2 cellular contexts compared by ENCODE assay signal in the genomic region with DNA sequence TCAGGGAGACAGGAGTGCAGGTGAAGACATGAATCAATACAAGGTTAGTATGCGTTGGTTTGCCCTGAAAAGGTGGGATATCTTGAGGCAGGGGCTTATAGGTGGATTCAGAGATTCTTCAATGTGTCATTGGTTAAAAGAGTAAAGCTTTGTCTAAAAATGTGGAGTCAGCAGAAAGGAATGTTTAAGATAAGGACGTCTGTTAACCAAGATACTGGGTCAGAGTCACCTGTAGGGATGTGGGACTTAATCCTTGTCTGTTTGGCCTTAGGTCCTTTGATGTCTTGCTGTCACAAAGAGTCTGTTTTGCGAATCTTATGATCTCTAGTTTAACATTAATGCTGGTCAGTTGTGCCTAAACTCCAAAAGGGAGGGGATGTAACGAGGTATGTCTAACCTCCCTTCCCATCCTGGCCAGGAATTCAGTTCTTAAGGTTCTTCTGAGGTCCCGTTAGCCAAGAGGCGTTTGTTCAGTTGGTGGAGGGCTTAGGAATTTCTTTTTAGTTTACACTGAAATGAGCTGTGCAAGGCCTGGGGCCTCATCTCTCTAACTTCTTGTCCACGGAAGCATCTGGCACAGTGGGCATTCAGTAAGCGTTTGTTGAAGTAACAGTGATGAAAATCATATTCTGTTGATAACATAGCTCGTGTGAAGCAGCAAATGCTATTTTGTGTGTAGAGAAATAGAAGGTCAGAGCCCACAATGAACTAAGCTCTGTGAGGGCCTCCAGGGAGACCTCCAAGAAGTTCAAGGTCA.
TF ChIP-seq lines count a peak whose summit lies in the region.

No MANE protein-coding gene starts in this region.

TF ChIP-seq in GM23338, 12 proteins besides CTCF, POLR2A, EP300 and RAD21 (continued from another document):
- TF ChIP-seq, protein P1, sequence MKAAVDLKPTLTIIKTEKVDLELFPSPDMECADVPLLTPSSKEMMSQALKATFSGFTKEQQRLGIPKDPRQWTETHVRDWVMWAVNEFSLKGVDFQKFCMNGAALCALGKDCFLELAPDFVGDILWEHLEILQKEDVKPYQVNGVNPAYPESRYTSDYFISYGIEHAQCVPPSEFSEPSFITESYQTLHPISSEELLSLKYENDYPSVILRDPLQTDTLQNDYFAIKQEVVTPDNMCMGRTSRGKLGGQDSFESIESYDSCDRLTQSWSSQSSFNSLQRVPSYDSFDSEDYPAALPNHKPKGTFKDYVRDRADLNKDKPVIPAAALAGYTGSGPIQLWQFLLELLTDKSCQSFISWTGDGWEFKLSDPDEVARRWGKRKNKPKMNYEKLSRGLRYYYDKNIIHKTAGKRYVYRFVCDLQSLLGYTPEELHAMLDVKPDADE (IDR thresholded peaks at IDR 0.05) = no peak
- no peak for TF ChIP-seq EZH2 (IDR thresholded peaks at IDR 0.05; ENCODE audit: low read depth, unreplicated experiment)
- no peak for TF ChIP-seq JUNB (IDR thresholded peaks at IDR 0.05; ENCODE audit: unreplicated experiment)
- TF ChIP-seq POLR2AphosphoS5 (IDR thresholded peaks at IDR 0.05; ENCODE audit: low read depth) = no peak
TF ChIP-seq in GM23338: peak in this region for 0.

TF ChIP-seq in WTC11, 78 proteins besides CTCF, POLR2A, EP300 and RAD21 (continued from another document):
- TF ChIP-seq, protein P2, sequence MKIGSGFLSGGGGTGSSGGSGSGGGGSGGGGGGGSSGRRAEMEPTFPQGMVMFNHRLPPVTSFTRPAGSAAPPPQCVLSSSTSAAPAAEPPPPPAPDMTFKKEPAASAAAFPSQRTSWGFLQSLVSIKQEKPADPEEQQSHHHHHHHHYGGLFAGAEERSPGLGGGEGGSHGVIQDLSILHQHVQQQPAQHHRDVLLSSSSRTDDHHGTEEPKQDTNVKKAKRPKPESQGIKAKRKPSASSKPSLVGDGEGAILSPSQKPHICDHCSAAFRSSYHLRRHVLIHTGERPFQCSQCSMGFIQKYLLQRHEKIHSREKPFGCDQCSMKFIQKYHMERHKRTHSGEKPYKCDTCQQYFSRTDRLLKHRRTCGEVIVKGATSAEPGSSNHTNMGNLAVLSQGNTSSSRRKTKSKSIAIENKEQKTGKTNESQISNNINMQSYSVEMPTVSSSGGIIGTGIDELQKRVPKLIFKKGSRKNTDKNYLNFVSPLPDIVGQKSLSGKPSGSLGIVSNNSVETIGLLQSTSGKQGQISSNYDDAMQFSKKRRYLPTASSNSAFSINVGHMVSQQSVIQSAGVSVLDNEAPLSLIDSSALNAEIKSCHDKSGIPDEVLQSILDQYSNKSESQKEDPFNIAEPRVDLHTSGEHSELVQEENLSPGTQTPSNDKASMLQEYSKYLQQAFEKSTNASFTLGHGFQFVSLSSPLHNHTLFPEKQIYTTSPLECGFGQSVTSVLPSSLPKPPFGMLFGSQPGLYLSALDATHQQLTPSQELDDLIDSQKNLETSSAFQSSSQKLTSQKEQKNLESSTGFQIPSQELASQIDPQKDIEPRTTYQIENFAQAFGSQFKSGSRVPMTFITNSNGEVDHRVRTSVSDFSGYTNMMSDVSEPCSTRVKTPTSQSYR (CRISPR knock-in tag; IDR thresholded peaks at IDR 0.05) = no peak
- no peak for TF ChIP-seq CREB1 (CRISPR knock-in tag; IDR thresholded peaks at IDR 0.05)
- TF ChIP-seq GABPB1 (CRISPR knock-in tag; IDR thresholded peaks at IDR 0.05) = no peak
